ENCODE assay signal across 8 cellular contexts in the genomic region with DNA sequence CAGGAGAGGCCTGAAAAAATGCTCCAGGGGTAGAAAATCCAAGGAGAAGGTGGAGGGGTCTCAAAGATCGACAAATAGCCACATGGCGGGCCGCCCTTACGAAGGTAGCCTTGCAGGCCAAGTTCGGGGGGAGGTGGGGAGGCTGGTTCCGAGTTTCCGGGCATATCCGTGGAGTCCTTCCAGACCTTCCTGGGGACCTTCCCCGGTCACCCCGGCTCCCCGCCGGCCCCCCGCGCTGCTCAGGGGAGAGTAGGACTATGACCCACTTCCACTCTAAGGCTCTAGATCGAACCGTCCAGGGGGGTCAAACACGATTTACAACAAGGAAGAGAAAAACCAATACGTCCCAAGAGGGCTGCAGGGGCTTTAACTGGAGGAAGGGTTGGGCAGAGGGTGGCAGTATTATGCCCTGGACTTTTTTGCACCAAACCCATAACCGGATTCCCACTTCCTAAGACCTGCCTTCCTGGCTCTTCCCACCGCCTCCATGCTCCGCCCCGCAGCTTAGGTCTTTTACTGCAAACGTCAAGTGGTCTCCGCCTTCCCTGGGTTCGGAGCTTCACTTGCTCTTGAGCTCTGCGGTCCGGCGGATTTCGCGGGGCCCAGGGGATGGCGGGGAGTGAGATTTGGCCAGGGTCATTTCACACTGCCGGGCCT. TPM values are rescaled to one million over a fixed set of nuclear protein-coding genes. Genes with fewer than 3 reads are reported as not detected.
DNase-seq lines count a peak whose midpoint lies in the region; ATAC-seq and TF ChIP-seq lines count a peak whose summit lies in the region.

No MANE protein-coding gene starts in this region.

- no peak for TF ChIP-seq POLR2A in esophagus squamous epithelium (IDR thresholded peaks at IDR 0.05)

- no peaks in the 10 kb centered on the region for H3K36me3 ChIP-seq in esophagus squamous epithelium

- H3K4me3 ChIP-seq in GM12865 (ENCODE audit: low read depth, low read length) (peak overlapping the region; percentile 84), esophagus squamous epithelium (peak overlapping the region; percentile 43 to 79 (median 64))

- DNase-seq in GM12865 (ENCODE audit: low read depth) (peak; percentile 41), HT1080 (ENCODE audit: low read depth) (peak; percentile 76), SK-N-DZ (ENCODE audit: low spot score) (peak; percentile 76), esophagus squamous epithelium (lab: John Stamatoyannopoulos, UW) (no peak), myocyte (ENCODE audit: low read depth) (peak; percentile 70), NCI-H1048 (lab: John Stamatoyannopoulos, UW) (no peak)
- DNase-seq in activated CD8-positive, alpha-beta memory T cell treated with anti-CD3 and anti-CD28 coated beads for 24 hours = no peak

- peaks cover 11 to 23% (median 14%) of the 10 kb centered on the region in 3 donors for H3K4me1 ChIP-seq in esophagus squamous epithelium

- H3K27me3 ChIP-seq in esophagus squamous epithelium = peaks cover 0 to 41% (median 0%) of the 10 kb centered on the region in 4 donors

- H3K9me3 ChIP-seq in esophagus squamous epithelium = no peaks in the 10 kb centered on the region

- WGBS in esophagus squamous epithelium, 2 donors = 16% methylated on average over 19 to 22 of the region's 32 CpGs

- TF ChIP-seq CTCF in GM12865 (IDR thresholded peaks at IDR 0.05; ENCODE audit: insufficient read depth, low read depth, low read length, missing control alignments) (no peak), esophagus squamous epithelium (IDR thresholded peaks at IDR 0.05) (no peak)

- H3K27ac ChIP-seq in esophagus squamous epithelium = peak overlapping the region; percentile 10 to 62 (median 36)

- ATAC-seq in HG03354 (IDR thresholded peaks at IDR 0.05; ENCODE audit: poor library complexity, severe bottlenecking, unreplicated experiment) = no peak

- intact Hi-C loops in esophagus squamous epithelium (cut with DNase I) = no loop called here

RNA-seq across cellular contexts. Expression of a gene that starts 0.8 kb away (rescaled TPM):
- 2.3 and 3.1 TPM in 2 replicates for total RNA-seq in HT1080 (2014; rRNA removed; shearing (Covaris generic))
- polyA plus RNA-seq in HT1080 (2015; cell fraction: cytosol; rRNA removed) = 3.3 and 3.5 TPM in 2 replicates
- polyA plus RNA-seq in HT1080 (2015; cell fraction: nucleus; rRNA removed) = 2.2 and 2.8 TPM in 2 replicates
- polyA plus RNA-seq in SK-N-DZ (2014; cell fraction: cytosol; rRNA removed) = 13.6 and 15.8 TPM in 2 replicates
- polyA plus RNA-seq in SK-N-DZ (2014; cell fraction: nucleus; rRNA removed) = 13.3 and 16.3 TPM in 2 replicates
- 1 to 10 TPM in 1 of 4 donors, under 1 TPM in 3; 0.57 to 1.2 (median 0.80) TPM for total RNA-seq in esophagus squamous epithelium
- 2.4 and 3.4 TPM in 2 replicates for total RNA-seq in myocyte
- 4.9 TPM for polyA plus RNA-seq in myocyte (2012)

Comparison
In these comparisons a context has a peak if more than half of its experiments do, and no peak if none do; other contexts are left out.
1. DNase-seq: peak in GM12865 (single experiment), HT1080 (single experiment), SK-N-DZ (single experiment) and myocyte (single experiment); none in esophagus squamous epithelium (single experiment), activated CD8-positive, alpha-beta memory T cell treated with anti-CD3 and anti-CD28 coated beads for 24 hours (single experiment) and NCI-H1048 (single experiment).